Comparison of ENCODE assay signal across 8 cellular contexts in the genomic region with DNA sequence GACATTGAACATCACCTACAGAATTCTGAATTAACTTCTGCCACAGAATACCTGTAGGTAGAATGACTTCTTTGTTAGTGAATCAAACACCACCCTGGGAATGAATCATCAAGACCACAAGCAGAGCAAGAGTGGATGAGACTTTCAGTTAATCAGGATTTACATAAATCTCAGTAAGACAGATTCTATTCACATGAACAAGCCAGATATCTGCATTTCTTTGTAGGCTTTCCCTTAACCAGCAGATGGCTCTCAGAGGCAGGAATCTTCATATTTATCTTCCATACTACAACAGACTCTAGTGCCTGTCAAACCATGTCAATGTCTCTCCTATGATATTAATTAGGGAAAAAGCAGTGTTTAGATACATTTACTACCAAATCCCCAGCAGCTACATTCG.
DNase-seq lines count a peak whose midpoint lies in the region; ATAC-seq and TF ChIP-seq lines count a peak whose summit lies in the region.

No MANE protein-coding gene starts in this region.

- no peak overlapping the region for H3K4me3 ChIP-seq in HEK293 (ENCODE audit: low read depth, low read length)
- no peak overlapping the region for H3K4me3 ChIP-seq in fibroblast of lung (replicated peaks in 1 of 4; ENCODE audit: control extremely low read depth in 1 of 4, insufficient read depth in 1 of 4, low read depth in 3 of 4, low read length in 4 of 4)

- CTCF ChIA-PET in HEK293 (lab: Yijun Ruan, JAX): interaction anchor here (0.9 to 1.3 kb wide), 3 partner anchors 9 to 1536 kb away, joined by 3 to 4 read pairs (median 4); no protein-coding TSS in a partner anchor

- in situ Hi-C loops in KBM-7 (cut with MboI; ENCODE audit: low pct_unique_long_range_greater_than_20kb, low sequenced_read_pairs): no loop called here

- H3K79me2 ChIP-seq in fibroblast of lung (ENCODE audit: control insufficient read depth, insufficient read depth, low read length): no peaks in the 10 kb centered on the region

- TF ChIP-seq CTCF in HEK293 (tag by site-specific recombination; IDR thresholded peaks at IDR 0.05): no peak
- peak in 1 of 2 donors; percentile 38 for TF ChIP-seq CTCF in fibroblast of lung (conservative IDR thresholded peaks at IDR 0.05 in 1 of 2, IDR thresholded peaks at IDR 0.05 in 1 of 2; ENCODE audit: low read depth in 1 of 2, low read length in 2 of 2)

- no peak overlapping the region for H2AFZ ChIP-seq in fibroblast of lung (ENCODE audit: low read length)

- H3K4me1 ChIP-seq in HEK293 (ENCODE audit: control insufficient read depth, insufficient read depth, low read length) (no peaks in the 10 kb centered on the region), fibroblast of lung (ENCODE audit: control insufficient read depth, extremely low read depth, insufficient read depth, low read length) (no peaks in the 10 kb centered on the region)

- H3K9ac ChIP-seq in fibroblast of lung (ENCODE audit: insufficient read depth, low read length): no peak overlapping the region

- H3K36me3 Mint-ChIP-seq in activated naive CD8-positive, alpha-beta T cell treated with anti-CD3 and anti-CD28 coated beads, Interleukin-2, amount 10 ng/mL, durations not matched to agents 7 days and 5 days: peaks cover 13% of the 10 kb centered on the region
- peaks cover 3% of the 10 kb centered on the region for H3K36me3 Mint-ChIP-seq in activated naive CD8-positive, alpha-beta T cell treated with anti-CD3 and anti-CD28 coated beads for 36 hours

- no peak overlapping the region for H3K4me2 ChIP-seq in fibroblast of lung (ENCODE audit: extremely low read depth, insufficient read depth, low read length)

- H4K20me1 ChIP-seq in fibroblast of lung (ENCODE audit: control insufficient read depth, extremely low read depth, insufficient read depth, low read length): no peaks in the 10 kb centered on the region

- DNase-seq in activated naive CD8-positive, alpha-beta T cell treated with anti-CD3 and anti-CD28 coated beads, Interleukin-2, amount 10 ng/mL, durations not matched to agents 7 days and 5 days: no peak
- no peak for DNase-seq in activated naive CD8-positive, alpha-beta T cell treated with anti-CD3 and anti-CD28 coated beads for 36 hours
- DNase-seq in NCI-H526 (lab: John Stamatoyannopoulos, UW) (peak; percentile 6 to 45), fibroblast of lung (ENCODE audit: low read depth in 2 of 2) (peak; percentile 46 to 86), epidermal melanocyte (ENCODE audit: insufficient read length, low spot score) (no peak), NCI-H1436 (lab: John Stamatoyannopoulos, UW) (no peak), KBM-7 (no peak)

- H3K27ac ChIP-seq in HEK293 (ENCODE audit: extremely low read depth, low read depth, low read length) (no peak overlapping the region), fibroblast of lung (ENCODE audit: insufficient read depth, low read length) (no peak overlapping the region)

- peaks cover 18% of the 10 kb centered on the region for H3K4me1 Mint-ChIP-seq in activated naive CD8-positive, alpha-beta T cell treated with anti-CD3 and anti-CD28 coated beads, Interleukin-2, amount 10 ng/mL, durations not matched to agents 7 days and 5 days
- peaks cover 26% of the 10 kb centered on the region for H3K4me1 Mint-ChIP-seq in activated naive CD8-positive, alpha-beta T cell treated with anti-CD3 and anti-CD28 coated beads for 36 hours

- no peak overlapping the region for H3K27ac Mint-ChIP-seq in activated naive CD8-positive, alpha-beta T cell treated with anti-CD3 and anti-CD28 coated beads, Interleukin-2, amount 10 ng/mL, durations not matched to agents 7 days and 5 days
- no peak overlapping the region for H3K27ac Mint-ChIP-seq in activated naive CD8-positive, alpha-beta T cell treated with anti-CD3 and anti-CD28 coated beads for 36 hours

- no peaks in the 10 kb centered on the region for H3K9me3 Mint-ChIP-seq in activated naive CD8-positive, alpha-beta T cell treated with anti-CD3 and anti-CD28 coated beads, Interleukin-2, amount 10 ng/mL, durations not matched to agents 7 days and 5 days
- no peaks in the 10 kb centered on the region for H3K9me3 Mint-ChIP-seq in activated naive CD8-positive, alpha-beta T cell treated with anti-CD3 and anti-CD28 coated beads for 36 hours

- ATAC-seq in activated naive CD8-positive, alpha-beta T cell treated with anti-CD3 and anti-CD28 coated beads, Interleukin-2, amount 10 ng/mL, durations not matched to agents 7 days and 5 days (ENCODE audit: low read depth): peak; percentile 54

- H3K4me3 Mint-ChIP-seq in activated naive CD8-positive, alpha-beta T cell treated with anti-CD3 and anti-CD28 coated beads, Interleukin-2, amount 10 ng/mL, durations not matched to agents 7 days and 5 days: no peak overlapping the region
- H3K4me3 Mint-ChIP-seq in activated naive CD8-positive, alpha-beta T cell treated with anti-CD3 and anti-CD28 coated beads for 36 hours: no peak overlapping the region

- H3K9me3 ChIP-seq in HEK293 (ENCODE audit: control insufficient read depth, insufficient read depth, low read depth, low read length): no peaks in the 10 kb centered on the region
- H3K9me3 ChIP-seq in fibroblast of lung (ENCODE audit: control insufficient read depth, insufficient read depth, low read depth, low read length): no peaks in the 10 kb centered on the region

- H3K36me3 ChIP-seq in HEK293 (ENCODE audit: control insufficient read depth in 2 of 2, insufficient read depth in 1 of 2, low read length in 2 of 2) (peaks cover 0 to 2% of the 10 kb centered on the region in 2 experiments; a peak in 1 of 3 replicates), fibroblast of lung (ENCODE audit: control insufficient read depth, insufficient read depth, low read length) (no peaks in the 10 kb centered on the region)

- no peaks in the 10 kb centered on the region for H3K27me3 Mint-ChIP-seq in activated naive CD8-positive, alpha-beta T cell treated with anti-CD3 and anti-CD28 coated beads, Interleukin-2, amount 10 ng/mL, durations not matched to agents 7 days and 5 days
- no peaks in the 10 kb centered on the region for H3K27me3 Mint-ChIP-seq in activated naive CD8-positive, alpha-beta T cell treated with anti-CD3 and anti-CD28 coated beads for 36 hours

- H3K27me3 ChIP-seq in fibroblast of lung (ENCODE audit: control insufficient read depth, insufficient read depth, low read length): no peaks in the 10 kb centered on the region

- POLR2A ChIA-PET in activated naive CD8-positive, alpha-beta T cell treated with anti-CD3 and anti-CD28 coated beads, Interleukin-2, amount 10 ng/mL, durations not matched to agents 7 days and 5 days (lab: Charles Lee): no interaction called here
- POLR2A ChIA-PET in HEK293 (lab: Yijun Ruan, JAX): no interaction called here

TF ChIP-seq in HEK293, 187 proteins besides CTCF, POLR2A, EP300 and RAD21:
- TF ChIP-seq ZNF654 (tag by site-specific recombination; IDR thresholded peaks at IDR 0.05; ENCODE audit: low read depth) (0 out of 2 replicates have a peak, but pooled peaks have one; percentile 9), MZF1 (tag by site-specific recombination; IDR thresholded peaks at IDR 0.05; ENCODE audit: borderline replicate concordance) (no peak), GLIS1 (tag by site-specific recombination; IDR thresholded peaks at IDR 0.05) (peak; percentile 33; the same call in 1 of the 2 replicates)
TF ChIP-seq in HEK293: peak in this region for 2.

Comparison
In these comparisons a context has a peak if more than half of its experiments do, and no peak if none do; other contexts are left out.
1. DNase-seq: peak in NCI-H526 (2 of 2) and fibroblast of lung (2 of 2); none in activated naive CD8-positive, alpha-beta T cell treated with anti-CD3 and anti-CD28 coated beads, Interleukin-2, amount 10 ng/mL, durations not matched to agents 7 days and 5 days (single experiment), activated naive CD8-positive, alpha-beta T cell treated with anti-CD3 and anti-CD28 coated beads for 36 hours (single experiment), epidermal melanocyte (single experiment), NCI-H1436 (single experiment) and KBM-7 (single experiment).